In genomic region chr15:52139599-52140462, GRCh38 we compare ENCODE assay signal across 1 cellular context.
TF ChIP-seq lines count a peak whose summit lies in the region.

No MANE protein-coding gene starts in this region.

TF ChIP-seq in GM12878, 131 proteins besides CTCF, POLR2A, EP300 and RAD21 (continued from another document):
- TF ChIP-seq, protein P1, sequence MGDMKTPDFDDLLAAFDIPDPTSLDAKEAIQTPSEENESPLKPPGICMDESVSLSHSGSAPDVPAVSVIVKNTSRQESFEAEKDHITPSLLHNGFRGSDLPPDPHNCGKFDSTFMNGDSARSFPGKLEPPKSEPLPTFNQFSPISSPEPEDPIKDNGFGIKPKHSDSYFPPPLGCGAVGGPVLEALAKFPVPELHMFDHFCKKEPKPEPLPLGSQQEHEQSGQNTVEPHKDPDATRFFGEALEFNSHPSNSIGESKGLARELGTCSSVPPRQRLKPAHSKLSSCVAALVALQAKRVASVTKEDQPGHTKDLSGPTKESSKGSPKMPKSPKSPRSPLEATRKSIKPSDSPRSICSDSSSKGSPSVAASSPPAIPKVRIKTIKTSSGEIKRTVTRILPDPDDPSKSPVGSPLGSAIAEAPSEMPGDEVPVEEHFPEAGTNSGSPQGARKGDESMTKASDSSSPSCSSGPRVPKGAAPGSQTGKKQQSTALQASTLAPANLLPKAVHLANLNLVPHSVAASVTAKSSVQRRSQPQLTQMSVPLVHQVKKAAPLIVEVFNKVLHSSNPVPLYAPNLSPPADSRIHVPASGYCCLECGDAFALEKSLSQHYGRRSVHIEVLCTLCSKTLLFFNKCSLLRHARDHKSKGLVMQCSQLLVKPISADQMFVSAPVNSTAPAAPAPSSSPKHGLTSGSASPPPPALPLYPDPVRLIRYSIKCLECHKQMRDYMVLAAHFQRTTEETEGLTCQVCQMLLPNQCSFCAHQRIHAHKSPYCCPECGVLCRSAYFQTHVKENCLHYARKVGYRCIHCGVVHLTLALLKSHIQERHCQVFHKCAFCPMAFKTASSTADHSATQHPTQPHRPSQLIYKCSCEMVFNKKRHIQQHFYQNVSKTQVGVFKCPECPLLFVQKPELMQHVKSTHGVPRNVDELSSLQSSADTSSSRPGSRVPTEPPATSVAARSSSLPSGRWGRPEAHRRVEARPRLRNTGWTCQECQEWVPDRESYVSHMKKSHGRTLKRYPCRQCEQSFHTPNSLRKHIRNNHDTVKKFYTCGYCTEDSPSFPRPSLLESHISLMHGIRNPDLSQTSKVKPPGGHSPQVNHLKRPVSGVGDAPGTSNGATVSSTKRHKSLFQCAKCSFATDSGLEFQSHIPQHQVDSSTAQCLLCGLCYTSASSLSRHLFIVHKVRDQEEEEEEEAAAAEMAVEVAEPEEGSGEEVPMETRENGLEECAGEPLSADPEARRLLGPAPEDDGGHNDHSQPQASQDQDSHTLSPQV (IDR thresholded peaks at IDR 0.05), result 0 out of 2 replicates have a peak, but pooled peaks have one; percentile 21
- TF ChIP-seq MTA2 (IDR thresholded peaks at IDR 0.05; ENCODE audit: low read depth) (peak; percentile 43; the same call in 1 of the 2 replicates), NFIC (IDR thresholded peaks at IDR 0.05; ENCODE audit: low read depth, low read length) (no peak), MXI1 (IDR thresholded peaks at IDR 0.05; ENCODE audit: low read depth, low read length) (0 out of 2 replicates have a peak, but pooled peaks have one; percentile 26), POU2F2 (IDR thresholded peaks at IDR 0.05; ENCODE audit: borderline replicate concordance, low read depth, low read length) (peak; percentile 26; the same call in 1 of the 3 replicates), YY1 (IDR thresholded peaks at IDR 0.05; ENCODE audit: low read depth, low read length) (peak; percentile 81), RUNX3 (IDR thresholded peaks at IDR 0.05; ENCODE audit: low read length) (peak; percentile 54), SMC3 (IDR thresholded peaks at IDR 0.05; ENCODE audit: borderline replicate concordance, low read length) (peak; percentile 97), SMAD1 (IDR thresholded peaks at IDR 0.05; ENCODE audit: low read depth, partially characterized antibody) (no peak), ZNF24 (IDR thresholded peaks at IDR 0.05) (0 out of 2 replicates have a peak, but pooled peaks have one; percentile 18), MLLT1 (IDR thresholded peaks at IDR 0.05) (0 out of 2 replicates have a peak, but pooled peaks have one; percentile 26), FOXK2 (IDR thresholded peaks at IDR 0.05) (peak; percentile 42; the same call in 1 of the 2 replicates), NBN (IDR thresholded peaks at IDR 0.05) (peak; percentile 52; the same call in 1 of the 2 replicates), LARP7 (IDR thresholded peaks at IDR 0.05) (peak; percentile 32; the same call in 1 of the 2 replicates), SMARCA5 (IDR thresholded peaks at IDR 0.05) (peak; percentile 89), IKZF1 (conservative IDR thresholded peaks at IDR 0.05) (0 out of 2 replicates have a peak, but pooled peaks have one; percentile 38), BHLHE40 (IDR thresholded peaks at IDR 0.05; ENCODE audit: borderline replicate concordance in 1 of 2, low read depth in 2 of 2, low read length in 1 of 2) (peak; percentile 20 to 23; a peak in 1 of 4 replicates), HCFC1 (IDR thresholded peaks at IDR 0.05; ENCODE audit: low read length) (no peak)
- TF ChIP-seq, protein P2, sequence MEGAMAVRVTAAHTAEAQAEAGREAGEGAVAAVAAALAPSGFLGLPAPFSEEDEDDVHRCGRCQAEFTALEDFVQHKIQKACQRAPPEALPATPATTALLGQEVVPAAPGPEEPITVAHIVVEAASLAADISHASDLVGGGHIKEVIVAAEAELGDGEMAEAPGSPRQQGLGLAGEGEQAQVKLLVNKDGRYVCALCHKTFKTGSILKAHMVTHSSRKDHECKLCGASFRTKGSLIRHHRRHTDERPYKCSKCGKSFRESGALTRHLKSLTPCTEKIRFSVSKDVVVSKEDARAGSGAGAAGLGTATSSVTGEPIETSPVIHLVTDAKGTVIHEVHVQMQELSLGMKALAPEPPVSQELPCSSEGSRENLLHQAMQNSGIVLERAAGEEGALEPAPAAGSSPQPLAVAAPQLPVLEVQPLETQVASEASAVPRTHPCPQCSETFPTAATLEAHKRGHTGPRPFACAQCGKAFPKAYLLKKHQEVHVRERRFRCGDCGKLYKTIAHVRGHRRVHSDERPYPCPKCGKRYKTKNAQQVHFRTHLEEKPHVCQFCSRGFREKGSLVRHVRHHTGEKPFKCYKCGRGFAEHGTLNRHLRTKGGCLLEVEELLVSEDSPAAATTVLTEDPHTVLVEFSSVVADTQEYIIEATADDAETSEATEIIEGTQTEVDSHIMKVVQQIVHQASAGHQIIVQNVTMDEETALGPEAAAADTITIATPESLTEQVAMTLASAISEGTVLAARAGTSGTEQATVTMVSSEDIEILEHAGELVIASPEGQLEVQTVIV (IDR thresholded peaks at IDR 0.05; ENCODE audit: borderline replicate concordance, partially characterized antibody), result no peak
- TF ChIP-seq, protein P3, sequence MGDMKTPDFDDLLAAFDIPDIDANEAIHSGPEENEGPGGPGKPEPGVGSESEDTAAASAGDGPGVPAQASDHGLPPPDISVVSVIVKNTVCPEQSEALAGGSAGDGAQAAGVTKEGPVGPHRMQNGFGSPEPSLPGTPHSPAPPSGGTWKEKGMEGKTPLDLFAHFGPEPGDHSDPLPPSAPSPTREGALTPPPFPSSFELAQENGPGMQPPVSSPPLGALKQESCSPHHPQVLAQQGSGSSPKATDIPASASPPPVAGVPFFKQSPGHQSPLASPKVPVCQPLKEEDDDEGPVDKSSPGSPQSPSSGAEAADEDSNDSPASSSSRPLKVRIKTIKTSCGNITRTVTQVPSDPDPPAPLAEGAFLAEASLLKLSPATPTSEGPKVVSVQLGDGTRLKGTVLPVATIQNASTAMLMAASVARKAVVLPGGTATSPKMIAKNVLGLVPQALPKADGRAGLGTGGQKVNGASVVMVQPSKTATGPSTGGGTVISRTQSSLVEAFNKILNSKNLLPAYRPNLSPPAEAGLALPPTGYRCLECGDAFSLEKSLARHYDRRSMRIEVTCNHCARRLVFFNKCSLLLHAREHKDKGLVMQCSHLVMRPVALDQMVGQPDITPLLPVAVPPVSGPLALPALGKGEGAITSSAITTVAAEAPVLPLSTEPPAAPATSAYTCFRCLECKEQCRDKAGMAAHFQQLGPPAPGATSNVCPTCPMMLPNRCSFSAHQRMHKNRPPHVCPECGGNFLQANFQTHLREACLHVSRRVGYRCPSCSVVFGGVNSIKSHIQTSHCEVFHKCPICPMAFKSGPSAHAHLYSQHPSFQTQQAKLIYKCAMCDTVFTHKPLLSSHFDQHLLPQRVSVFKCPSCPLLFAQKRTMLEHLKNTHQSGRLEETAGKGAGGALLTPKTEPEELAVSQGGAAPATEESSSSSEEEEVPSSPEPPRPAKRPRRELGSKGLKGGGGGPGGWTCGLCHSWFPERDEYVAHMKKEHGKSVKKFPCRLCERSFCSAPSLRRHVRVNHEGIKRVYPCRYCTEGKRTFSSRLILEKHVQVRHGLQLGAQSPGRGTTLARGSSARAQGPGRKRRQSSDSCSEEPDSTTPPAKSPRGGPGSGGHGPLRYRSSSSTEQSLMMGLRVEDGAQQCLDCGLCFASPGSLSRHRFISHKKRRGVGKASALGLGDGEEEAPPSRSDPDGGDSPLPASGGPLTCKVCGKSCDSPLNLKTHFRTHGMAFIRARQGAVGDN (IDR thresholded peaks at IDR 0.05), result peak; percentile 38; the same call in 1 of the 2 replicates
